11 cellular contexts compared by ENCODE assay signal in genomic region chr7:55439627-55440026, GRCh38.
DNase-seq lines count a peak whose midpoint lies in the region; ATAC-seq lines count a peak whose summit lies in the region.
"Had no signal": no experiment of that assay in that cellular context is flagged by ENCODE, and none has a peak within 500 bp of the region (broad histone marks: within the 10 kb centered on the region; RNA-seq: fewer than 3 reads in every experiment).

No MANE protein-coding gene starts in this region.

- H3K4me3 Mint-ChIP-seq in T-helper 17 cell: no peak overlapping the region
- peak overlapping the region in 4 of 10 donors; percentile 11 to 51 (median 38) for H3K4me3 Mint-ChIP-seq in naive thymus-derived CD4-positive, alpha-beta T cell

- no peaks in the 10 kb centered on the region for H3K27me3 ChIP-seq in naive thymus-derived CD4-positive, alpha-beta T cell (ENCODE audit: control insufficient read depth in 2 of 2, insufficient read depth in 2 of 2, low read length in 2 of 2)
- H3K27me3 ChIP-seq: spleen had no signal

- no peak for ATAC-seq in T-helper 17 cell
- ATAC-seq in naive thymus-derived CD4-positive, alpha-beta T cell: no peak
- ATAC-seq in HG02678 (IDR thresholded peaks at IDR 0.05; ENCODE audit: unreplicated experiment): no peak
- ATAC-seq: GM12878 had no signal

- H3K4me1 Mint-ChIP-seq in T-helper 17 cell: peaks cover 41% of the 10 kb centered on the region
- peaks cover 30 to 55% (median 51%) of the 10 kb centered on the region in 7 donors for H3K4me1 Mint-ChIP-seq in naive thymus-derived CD4-positive, alpha-beta T cell

- H3K27me3 Mint-ChIP-seq in T-helper 17 cell: no peaks in the 10 kb centered on the region
- no peaks in the 10 kb centered on the region for H3K27me3 Mint-ChIP-seq in naive thymus-derived CD4-positive, alpha-beta T cell

- no peaks in the 10 kb centered on the region for H3K9me3 ChIP-seq in T-helper 17 cell (ENCODE audit: control insufficient read depth, low read length, poor library complexity, severe bottlenecking)
- no peaks in the 10 kb centered on the region for H3K9me3 ChIP-seq in naive thymus-derived CD4-positive, alpha-beta T cell (ENCODE audit: control insufficient read depth in 2 of 3, low read length in 3 of 3)
- H3K9me3 ChIP-seq: spleen had no signal

- H3K27ac ChIP-seq in naive thymus-derived CD4-positive, alpha-beta T cell (ENCODE audit: low read depth, low read length): no peak overlapping the region
- H3K27ac ChIP-seq: spleen had no signal

- H3K36me3 ChIP-seq in naive thymus-derived CD4-positive, alpha-beta T cell (ENCODE audit: control insufficient read depth in 2 of 3, insufficient read depth in 3 of 3, low read length in 3 of 3): no peaks in the 10 kb centered on the region
- H3K36me3 ChIP-seq: spleen had no signal

- DNase-seq in NCI-H146 (lab: John Stamatoyannopoulos, UW): peak; percentile 18
- DNase-seq in NCI-H146 treated with DMSO at 0.1 percent for 48 hours (lab: John Stamatoyannopoulos, UW; ENCODE audit: unreplicated experiment): no peak
- peak; percentile 59 for DNase-seq in Jurkat, Clone E6-1 (ENCODE audit: low read depth, low spot score)
- DNase-seq in T-helper 17 cell: no peak
- DNase-seq in naive thymus-derived CD4-positive, alpha-beta T cell: peak in 1 of 9 donors; percentile 18
- DNase-seq in DMS114 treated with DMSO at 0.1 percent for 48 hours (lab: John Stamatoyannopoulos, UW; ENCODE audit: unreplicated experiment): no peak
- no peak for DNase-seq in HK-2 (ENCODE audit: unreplicated experiment)
- DNase-seq: activated CD8-positive, alpha-beta memory T cell treated with anti-CD3 and anti-CD28 coated beads, Interleukin-2, amount 50 U/mL, for 48 hours; spleen had no signal

- POLR2A ChIA-PET in naive thymus-derived CD4-positive, alpha-beta T cell (lab: Charles Lee): interaction anchor here (1.8 kb wide), 1 partner anchor 30 kb away, joined by 6 read pairs; no protein-coding TSS in a partner anchor

- CTCF ChIA-PET in naive thymus-derived CD4-positive, alpha-beta T cell (lab: Charles Lee): no interaction called here

- peaks cover 0 to 3% (median 0%) of the 10 kb centered on the region in 11 donors for H3K9me3 Mint-ChIP-seq in naive thymus-derived CD4-positive, alpha-beta T cell

- H3K4me1 ChIP-seq in naive thymus-derived CD4-positive, alpha-beta T cell (ENCODE audit: control insufficient read depth in 2 of 2, insufficient read depth in 2 of 2, low read length in 2 of 2): peaks cover 0 to 44% of the 10 kb centered on the region in 2 donors
- H3K4me1 ChIP-seq: spleen had no signal

- peak overlapping the region; percentile 89 for H3K27ac Mint-ChIP-seq in T-helper 17 cell
- peak overlapping the region in 8 of 9 donors; percentile 1 to 92 (median 57) for H3K27ac Mint-ChIP-seq in naive thymus-derived CD4-positive, alpha-beta T cell

- no peak overlapping the region for H3K4me3 ChIP-seq in Jurkat, Clone E6-1 (ENCODE audit: low read length)
- H3K4me3 ChIP-seq in naive thymus-derived CD4-positive, alpha-beta T cell (ENCODE audit: low read length): no peak overlapping the region
- H3K4me3 ChIP-seq: GM12878, spleen had no signal

- H3K36me3 Mint-ChIP-seq in T-helper 17 cell (ENCODE audit: low read depth): peaks cover 2% of the 10 kb centered on the region
- peaks cover 0 to 6% (median 0%) of the 10 kb centered on the region in 5 donors for H3K36me3 Mint-ChIP-seq in naive thymus-derived CD4-positive, alpha-beta T cell

- intact Hi-C loops in naive thymus-derived CD4-positive, alpha-beta T cell (cut with micrococcal nuclease): no loop called here

Comparison
In these comparisons a context has a peak if more than half of its experiments do, and no peak if none do; other contexts are left out.
1. DNase-seq: peak in NCI-H146 (single experiment) and Jurkat, Clone E6-1 (single experiment); none in NCI-H146 treated with DMSO at 0.1 percent for 48 hours (single experiment), T-helper 17 cell (0 of 3), DMS114 treated with DMSO at 0.1 percent for 48 hours (single experiment) and HK-2 (single experiment).